ENCODE assay signal across 8 cellular contexts in the genomic region with DNA sequence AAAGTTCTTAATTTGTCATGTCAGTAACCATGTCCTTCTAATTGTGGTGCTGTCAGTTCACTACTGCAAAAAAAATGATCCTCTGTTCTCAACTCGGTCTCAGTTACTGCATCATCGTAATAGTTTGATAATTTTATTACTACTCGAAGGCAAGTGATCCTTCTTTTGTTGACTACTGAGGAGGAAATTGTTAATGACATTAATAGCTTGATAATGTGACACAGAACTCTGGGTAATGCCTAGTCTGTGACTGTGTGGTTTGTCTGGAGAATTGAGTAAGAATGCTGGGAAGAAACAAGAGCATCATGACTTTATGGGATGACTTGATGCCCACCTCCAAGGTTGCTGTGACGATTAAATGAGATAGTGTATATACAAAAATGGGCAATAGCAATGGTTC.
"Had no signal": no experiment of that assay in that cellular context is flagged by ENCODE, and none has a peak within 500 bp of the region (broad histone marks: within the 10 kb centered on the region; RNA-seq: fewer than 3 reads in every experiment).

No MANE protein-coding gene starts in this region.

- FAIRE-seq: G401.6, GM12878, GM12891, GM12892, GM18507, GM19239 had no signal

- ATAC-seq: GM12878 had no signal

- DNase-seq: GDM1, GF-D8 had no signal

- H3K4me3 ChIP-seq: GM12878 had no signal
